ENCODE assay signal across 23 cellular contexts in genomic region chr17:5912927-5913565, GRCh38.
DNase-seq lines count a peak whose midpoint lies in the region; ATAC-seq and TF ChIP-seq lines count a peak whose summit lies in the region.
"Had no signal": no experiment of that assay in that cellular context is flagged by ENCODE, and none has a peak within 500 bp of the region (broad histone marks: within the 10 kb centered on the region; RNA-seq: fewer than 3 reads in every experiment).

No MANE protein-coding gene starts in this region.

- H3K27me3 ChIP-seq in esophagus muscularis mucosa = no peaks in the 10 kb centered on the region
- no peaks in the 10 kb centered on the region for H3K27me3 ChIP-seq in H7 (ENCODE audit: control insufficient read depth, insufficient read depth, low read length)
- H3K27me3 ChIP-seq: suprapubic skin, vagina had no signal

- H3K9me3 ChIP-seq in esophagus muscularis mucosa = no peaks in the 10 kb centered on the region
- H3K9me3 ChIP-seq: left lung, suprapubic skin, vagina had no signal

- peak overlapping the region; percentile 85 for H3K27ac ChIP-seq in substantia nigra (ENCODE audit: low read depth, low read length, poor library complexity, severe bottlenecking)
- H3K27ac ChIP-seq in esophagus muscularis mucosa (replicated peaks in 1 of 4) = no peak overlapping the region
- H3K27ac ChIP-seq: left lung, suprapubic skin, vagina had no signal

- no peak for TF ChIP-seq POLR2A in esophagus muscularis mucosa (IDR thresholded peaks at IDR 0.05; ENCODE audit: low read depth)

- no peak for ATAC-seq in GM18519 (IDR thresholded peaks at IDR 0.05; ENCODE audit: low FRiP score, unreplicated experiment)
- ATAC-seq: activated naive CD8-positive, alpha-beta T cell treated with anti-CD3 and anti-CD28 coated beads, Interleukin-2, amount 50 U/mL, for 24 hours; HCT116; left lung had no signal

- TF ChIP-seq EP300 in esophagus muscularis mucosa (IDR thresholded peaks at IDR 0.05) = no peak

- 83% methylated on average over 7 of the region's 7 CpGs for WGBS in esophagus muscularis mucosa

- intact Hi-C loops in esophagus muscularis mucosa (cut with DNase I) = no loop called here

- no peak for TF ChIP-seq CTCF in esophagus muscularis mucosa (IDR thresholded peaks at IDR 0.05)

- H3K4me3 ChIP-seq in esophagus muscularis mucosa (no peak overlapping the region), H7 (ENCODE audit: insufficient read depth, low read depth, low read length) (no peak overlapping the region)
- H3K4me3 ChIP-seq: left lung, suprapubic skin, vagina had no signal

- H3K4me1 ChIP-seq in esophagus muscularis mucosa = no peaks in the 10 kb centered on the region
- H3K4me1 ChIP-seq: left lung, suprapubic skin, vagina had no signal

- peak; percentile 30 for DNase-seq in NCI-H1417 treated with DMSO at 0.1 percent for 48 hours (lab: John Stamatoyannopoulos, UW)
- peak in 31 of 58 donors; percentile 8 to 85 (median 48) for DNase-seq in anterior cingulate cortex (lab: John Stamatoyannopoulos, UW)
- DNase-seq in hypothalamus (lab: John Stamatoyannopoulos, UW) = peak in 26 of 51 donors; percentile 9 to 88 (median 44)
- DNase-seq in substantia nigra (lab: John Stamatoyannopoulos, UW) = peak in 36 of 49 donors; percentile 14 to 82 (median 47)
- no peak for DNase-seq in esophagus muscularis mucosa (ENCODE audit: extremely low spot score)
- DNase-seq in H7 = no peak
- DNase-seq: activated B cell treated with CpG ODN at 0.5 μM for 24 hours; activated CD4-positive, alpha-beta T cell treated with anti-CD3 and anti-CD28 coated beads, Interleukin-2, amount 50 U/mL, for 48 hours; activated CD8-positive, alpha-beta memory T cell treated with anti-CD3 and anti-CD28 coated beads, Interleukin-2, amount 50 U/mL, for 48 hours; activated naive CD8-positive, alpha-beta T cell treated with anti-CD3 and anti-CD28 coated beads, Interleukin-2, amount 50 U/mL, for 24 hours; CD4-positive, alpha-beta memory T cell; cortex of kidney; glutamatergic neuron; left lung; MV-4-11; NCI-H2107; NCI-H526; nephron progenitor cell; T1000 had no signal

- H3K36me3 ChIP-seq in esophagus muscularis mucosa (no peaks in the 10 kb centered on the region), H7 (replicated peaks; ENCODE audit: control insufficient read depth, insufficient read depth, low read length) (no peaks in the 10 kb centered on the region)
- H3K36me3 ChIP-seq: left lung, suprapubic skin, vagina had no signal

Comparison
In these comparisons a context has a peak if more than half of its experiments do, and no peak if none do; other contexts are left out.
1. DNase-seq: peak in NCI-H1417 treated with DMSO at 0.1 percent for 48 hours (single experiment), anterior cingulate cortex (31 of 58), hypothalamus (26 of 51) and substantia nigra (36 of 49); none in esophagus muscularis mucosa (single experiment) and H7 (single experiment).